Comparison of ENCODE assay signal across 8 cellular contexts in genomic region chr19:2427323-2428026, GRCh38. TPM values are rescaled to one million over a fixed set of nuclear protein-coding genes. Genes with fewer than 3 reads are reported as not detected.
A peak's percentile ranks its signal among the peaks of the same experiment; 100 is the strongest.
DNase-seq lines count a peak whose midpoint lies in the region; ATAC-seq and TF ChIP-seq lines count a peak whose summit lies in the region.

Gene TIMM13 (minus strand): TSS chr19:2427586. CDS start chr19:2427533, 53 bp downstream.

- no peaks in the 10 kb centered on the region for H3K9me2 ChIP-seq in GM23248 (ENCODE audit: insufficient read depth)

- ATAC-seq in DND-41 (ENCODE audit: insufficient read depth, low read depth) = peak; percentile 89
- ATAC-seq in activated T-cell treated with anti-CD3 and anti-CD28 coated beads, Interleukin-2, amount 50 U/mL, for 72 hours (replicated peaks in 1 of 2) = peak; percentile 92 to 94

- peak within 1 kb of the TSS; percentile 91 to 93 for H3K4me3 Mint-ChIP-seq in activated T-cell treated with anti-CD3 and anti-CD28 coated beads, Interleukin-2, amount 50 U/mL, for 72 hours

- H3K9ac ChIP-seq in DND-41 (ENCODE audit: low read depth, low read length) (peak within 1 kb of the TSS; percentile 74), GM23248 (peak within 1 kb of the TSS; percentile 96)

- no peak for TF ChIP-seq EP300 in esophagus muscularis mucosa (IDR thresholded peaks at IDR 0.05)

- H3K27me3 ChIP-seq in DND-41 (ENCODE audit: insufficient read depth, low read length, poor library complexity) = no peaks in the 10 kb centered on the region
- H3K27me3 ChIP-seq in GM23248 (replicated peaks; ENCODE audit: insufficient read depth) = no peaks in the 10 kb centered on the region
- H3K27me3 ChIP-seq in esophagus muscularis mucosa = no peaks in the 10 kb centered on the region

- H2AFZ ChIP-seq in DND-41 (ENCODE audit: low read depth, low read length) = peak within 1 kb of the TSS; percentile 78
- peak within 1 kb of the TSS; percentile 72 for H2AFZ ChIP-seq in GM23248

- in situ Hi-C loops in GM23248 (cut with MboI) = no loop called here

- H3K4me1 ChIP-seq in DND-41 (ENCODE audit: insufficient read depth, low read length) (peaks cover 24% of the 10 kb centered on the region), GM23248 (ENCODE audit: insufficient read depth) (peaks cover 17% of the 10 kb centered on the region), esophagus muscularis mucosa (peaks cover 28 to 59% (median 40%) of the 10 kb centered on the region in 4 donors)

- intact Hi-C loops in esophagus muscularis mucosa (cut with DNase I) = no loop called here

- H3K9me3 ChIP-seq in DND-41 (ENCODE audit: insufficient read depth, low read length, severe bottlenecking) (no peaks in the 10 kb centered on the region), GM23248 (ENCODE audit: low read depth) (no peaks in the 10 kb centered on the region), esophagus muscularis mucosa (no peaks in the 10 kb centered on the region)

- TF ChIP-seq POLR2A in esophagus muscularis mucosa (IDR thresholded peaks at IDR 0.05; ENCODE audit: low read depth) = peak; percentile 19

- H3K36me3 ChIP-seq in DND-41 (ENCODE audit: insufficient read depth, low read length) (peaks cover 67% of the 10 kb centered on the region), GM23248 (ENCODE audit: low read depth) (no peaks in the 10 kb centered on the region), esophagus muscularis mucosa (peaks cover 0 to 43% (median 34%) of the 10 kb centered on the region in 4 donors)

- H3K4me3 ChIP-seq in DND-41 (ENCODE audit: low read depth in 1 of 2, low read length in 2 of 2) = peak within 1 kb of the TSS; percentile 94 to 98
- peak within 1 kb of the TSS; percentile 89 for H3K4me3 ChIP-seq in GM23248
- peak within 1 kb of the TSS; percentile 89 to 91 (median 90) for H3K4me3 ChIP-seq in esophagus muscularis mucosa

- H3K4me1 Mint-ChIP-seq in activated T-cell treated with anti-CD3 and anti-CD28 coated beads, Interleukin-2, amount 50 U/mL, for 72 hours (ENCODE audit: low read depth) = peaks cover 14% of the 10 kb centered on the region

- peaks cover 16% of the 10 kb centered on the region; the same call in 1 of the 2 replicates for H3F3A ChIP-seq in GM23248 (ENCODE audit: insufficient read depth)

- no peaks in the 10 kb centered on the region for H3K9me3 Mint-ChIP-seq in activated T-cell treated with anti-CD3 and anti-CD28 coated beads, Interleukin-2, amount 50 U/mL, for 72 hours

- TF ChIP-seq CTCF in DND-41 (IDR thresholded peaks at IDR 0.05; ENCODE audit: borderline replicate concordance, extremely low read depth, low read length, poor library complexity, severe bottlenecking) (no peak), esophagus muscularis mucosa (IDR thresholded peaks at IDR 0.05) (peak in 1 of 3 experiments; percentile 9)

- DNase-seq in DND-41 (peak; percentile 96), GM23248 (peak; percentile 99), Kasumi-1 (lab: John Stamatoyannopoulos, UW) (peak; percentile 88 to 89), RKO (ENCODE audit: low spot score) (peak; percentile 95), esophagus muscularis mucosa (ENCODE audit: extremely low spot score) (peak; percentile 99), myocyte (ENCODE audit: low read depth) (peak; percentile 97)
- DNase-seq in activated T-cell treated with anti-CD3 and anti-CD28 coated beads, Interleukin-2, amount 50 U/mL, for 72 hours = peak; percentile 97
- DNase-seq in stimulated activated CD8-positive, alpha-beta memory T cell treated with anti-CD3 and anti-CD28 coated beads, Interleukin-7, amount 100 ng/mL, for 4 hours (ENCODE audit: low read depth in 2 of 2) = peak; percentile 90 to 96

- peaks cover 1 to 5% of the 10 kb centered on the region in 2 donors for H3K36me3 Mint-ChIP-seq in activated T-cell treated with anti-CD3 and anti-CD28 coated beads, Interleukin-2, amount 50 U/mL, for 72 hours (ENCODE audit: insufficient read depth in 2 of 2)

- peak within 1 kb of the TSS; percentile 95 for H3K27ac Mint-ChIP-seq in activated T-cell treated with anti-CD3 and anti-CD28 coated beads, Interleukin-2, amount 50 U/mL, for 72 hours

- peak within 1 kb of the TSS; percentile 96 for H3K27ac ChIP-seq in DND-41 (ENCODE audit: low read length)
- peak within 1 kb of the TSS; percentile 92 for H3K27ac ChIP-seq in GM23248
- H3K27ac ChIP-seq in esophagus muscularis mucosa (replicated peaks in 1 of 4) = peak within 1 kb of the TSS; percentile 94 to 98 (median 98)

- H4K20me1 ChIP-seq in DND-41 (ENCODE audit: insufficient read depth, low read length) (peaks cover 55% of the 10 kb centered on the region), GM23248 (ENCODE audit: insufficient read depth) (no peaks in the 10 kb centered on the region)

- H3K79me2 ChIP-seq in DND-41 (ENCODE audit: insufficient read depth, low read length) (peaks cover 33% of the 10 kb centered on the region), GM23248 (ENCODE audit: insufficient read depth) (peaks cover 41% of the 10 kb centered on the region)

- H3K4me2 ChIP-seq in DND-41 (ENCODE audit: insufficient read depth, low read length) (peak within 1 kb of the TSS; percentile 99), GM23248 (ENCODE audit: unreplicated experiment) (peak within 1 kb of the TSS; percentile 82)

- no peaks in the 10 kb centered on the region for H3K27me3 Mint-ChIP-seq in activated T-cell treated with anti-CD3 and anti-CD28 coated beads, Interleukin-2, amount 50 U/mL, for 72 hours (ENCODE audit: low read depth)

- WGBS in GM23248 (ENCODE audit: low coverage in 1 of 2, low lambda C conversion rate in 2 of 2, missing lambda C conversion rate in 2 of 2), 2 experiments = 0 to 1% methylated on average over 83 of the region's 84 CpGs
- WGBS in esophagus muscularis mucosa = 0% methylated on average over 34 of the region's 84 CpGs

RNA-seq across cellular contexts. Expression of gene TIMM13, which starts in this region (rescaled TPM):
- total RNA-seq in GM23248 (2014; rRNA removed; shearing (Covaris generic)) = 56.4 and 57.6 TPM in 2 replicates
- 143 and 161 TPM in 2 replicates for polyA plus RNA-seq in GM23248 (2016; fragmentation: Nextera tagmentation; extraction: Ambion mirVana)
- 10 to 100 TPM; 51.4 to 54.0 TPM for total RNA-seq in activated T-cell treated with anti-CD3 and anti-CD28 coated beads, Interleukin-2, amount 50 U/mL, for 72 hours
- total RNA-seq in esophagus muscularis mucosa = 10 to 100 TPM; 16.2 to 37.7 (median 28.1) TPM
- 69.4 and 73.7 TPM in 2 replicates for total RNA-seq in myocyte
- polyA plus RNA-seq in myocyte (2012) = 121 TPM

Comparison
In these comparisons a context has a peak if more than half of its experiments do, and no peak if none do; other contexts are left out.
1. Peak in every context shown above with its lines: DNase-seq, ATAC-seq, H3K4me3 ChIP-seq and H3K27ac ChIP-seq.